In genomic region chr10:51462076-51462779, GRCh38 we compare ENCODE assay signal across 22 cellular contexts.
DNase-seq lines count a peak whose midpoint lies in the region; ATAC-seq, FAIRE-seq and TF ChIP-seq lines count a peak whose summit lies in the region.
"Had no signal": no experiment of that assay in that cellular context is flagged by ENCODE, and none has a peak within 500 bp of the region (broad histone marks: within the 10 kb centered on the region; RNA-seq: fewer than 3 reads in every experiment).

No MANE protein-coding gene starts in this region.

- peak overlapping the region; percentile 13 for H3K27ac Mint-ChIP-seq in chondrocyte (ENCODE audit: unreplicated experiment)
- H3K27ac Mint-ChIP-seq: activated CD8-positive, alpha-beta T cell treated with anti-CD3 and anti-CD28 coated beads, Interleukin-2, amount 10 ng/mL, durations not matched to agents 7 days and 5 days; activated T-cell treated with anti-CD3 and anti-CD28 coated beads, Interleukin-2, amount 50 U/mL, for 72 hours; natural killer cell treated with Interleukin-12 subunit alpha and Interleukin-12 subunit beta and Interleukin-15 and Interleukin-18, amount 100 ng/mL, for 72 hours; stimulated activated naive CD8-positive, alpha-beta T cell treated with anti-CD3 and anti-CD28 coated beads, Interleukin-15, amount 100 ng/mL, for 72 hours had no signal

- peak overlapping the region; percentile 3 for H3K4me2 ChIP-seq in keratinocyte (ENCODE audit: control insufficient read depth, extremely low read depth, insufficient read depth, low read depth, low read length)

- no peak overlapping the region for H3K4me3 ChIP-seq in right atrium auricular region
- H3K4me3 ChIP-seq in keratinocyte (ENCODE audit: control insufficient read depth in 2 of 3, extremely low read depth in 1 of 3, insufficient read depth in 2 of 3, low read depth in 1 of 3, low read length in 3 of 3): no peak overlapping the region
- H3K4me3 ChIP-seq in thoracic aorta: peak overlapping the region; percentile 6
- H3K4me3 ChIP-seq: gastroesophageal sphincter had no signal

- no peaks in the 10 kb centered on the region for H3K9me1 ChIP-seq in keratinocyte (ENCODE audit: control insufficient read depth, extremely low read depth, insufficient read depth, low read length)

- H3K9ac ChIP-seq in keratinocyte (ENCODE audit: control insufficient read depth, extremely low read depth, insufficient read depth, low read length): no peak overlapping the region

- H3K36me3 ChIP-seq in right atrium auricular region: no peaks in the 10 kb centered on the region
- no peaks in the 10 kb centered on the region for H3K36me3 ChIP-seq in keratinocyte (ENCODE audit: control insufficient read depth in 2 of 2, extremely low read depth in 1 of 2, insufficient read depth in 2 of 2, low read length in 2 of 2)
- no peaks in the 10 kb centered on the region for H3K36me3 ChIP-seq in thoracic aorta
- H3K36me3 ChIP-seq: gastroesophageal sphincter had no signal

- TF ChIP-seq CTCF in right atrium auricular region (IDR thresholded peaks at IDR 0.05) (no peak), chondrocyte (IDR thresholded peaks at IDR 0.05) (no peak), keratinocyte (optimal IDR thresholded peaks at IDR 0.05 in 1 of 3, IDR thresholded peaks at IDR 0.05 in 1 of 3, conservative IDR thresholded peaks at IDR 0.05 in 1 of 3; ENCODE audit: extremely low read depth in 1 of 3, insufficient read depth in 2 of 3, low read length in 3 of 3) (no peak), thoracic aorta (IDR thresholded peaks at IDR 0.05) (no peak)

- FAIRE-seq in keratinocyte (lab: Jason Lieb, UNC): peak; percentile 44
- FAIRE-seq: GM18507 had no signal

- H3K27me3 ChIP-seq in right atrium auricular region (no peaks in the 10 kb centered on the region), keratinocyte (ENCODE audit: control insufficient read depth, extremely low read depth, insufficient read depth, low read length) (no peaks in the 10 kb centered on the region), thoracic aorta (replicated peaks; ENCODE audit: insufficient read depth) (no peaks in the 10 kb centered on the region)
- H3K27me3 ChIP-seq: gastroesophageal sphincter had no signal

- no peaks in the 10 kb centered on the region for H3K79me2 ChIP-seq in keratinocyte (ENCODE audit: control insufficient read depth, insufficient read depth, low read length)

- H4K20me1 ChIP-seq in keratinocyte (ENCODE audit: control insufficient read depth, extremely low read depth, insufficient read depth, low read length): no peaks in the 10 kb centered on the region

- H2AFZ ChIP-seq in keratinocyte (ENCODE audit: control insufficient read depth, low read length): no peak overlapping the region

- H3K9me3 ChIP-seq in right atrium auricular region (no peaks in the 10 kb centered on the region), keratinocyte (ENCODE audit: control insufficient read depth, low read depth, low read length) (no peaks in the 10 kb centered on the region), thoracic aorta (no peaks in the 10 kb centered on the region)
- H3K9me3 ChIP-seq: gastroesophageal sphincter had no signal

- dilution Hi-C loops in keratinocyte (cut with MboI; ENCODE audit: extremely low pct_ligation_motif_present, low sequenced_read_pairs): no loop called here

- peak overlapping the region in 1 of 2 donors; percentile 33 for H3K27ac ChIP-seq in right atrium auricular region
- H3K27ac ChIP-seq in keratinocyte (ENCODE audit: control insufficient read depth, insufficient read depth, low read length): no peak overlapping the region
- H3K27ac ChIP-seq in thoracic aorta: peak overlapping the region; percentile 45 to 57
- H3K27ac ChIP-seq in caudate nucleus (ENCODE audit: low read depth, low read length): no peak overlapping the region
- H3K27ac ChIP-seq: C4-2B had no signal

- ATAC-seq in Right ventricle myocardium inferior (peak; percentile 31), thoracic aorta (ENCODE audit: insufficient number of reproducible peaks, low FRiP score, low read depth) (no peak), HG03139 (IDR thresholded peaks at IDR 0.05; ENCODE audit: unreplicated experiment) (no peak)
- ATAC-seq: activated CD8-positive, alpha-beta T cell treated with anti-CD3 and anti-CD28 coated beads, Interleukin-2, amount 10 ng/mL, durations not matched to agents 7 days and 5 days; activated T-cell treated with anti-CD3 and anti-CD28 coated beads, Interleukin-2, amount 50 U/mL, for 72 hours; gastroesophageal sphincter; natural killer cell treated with Interleukin-12 subunit alpha and Interleukin-12 subunit beta and Interleukin-15 and Interleukin-18, amount 100 ng/mL, for 72 hours; Panc1; stimulated activated naive CD8-positive, alpha-beta T cell treated with anti-CD3 and anti-CD28 coated beads, Interleukin-15, amount 100 ng/mL, for 72 hours had no signal

- peaks cover 13% of the 10 kb centered on the region for H3K4me1 Mint-ChIP-seq in chondrocyte (ENCODE audit: low read depth)
- H3K4me1 Mint-ChIP-seq: central memory CD8-positive, alpha-beta T cell; stimulated activated naive CD8-positive, alpha-beta T cell treated with anti-CD3 and anti-CD28 coated beads, Interleukin-15, amount 100 ng/mL, for 72 hours had no signal

- no peak overlapping the region for H3K4me3 Mint-ChIP-seq in chondrocyte (ENCODE audit: unreplicated experiment)
- H3K4me3 Mint-ChIP-seq: activated CD8-positive, alpha-beta T cell treated with anti-CD3 and anti-CD28 coated beads, Interleukin-2, amount 10 ng/mL, durations not matched to agents 7 days and 5 days; activated T-cell treated with anti-CD3 and anti-CD28 coated beads, Interleukin-2, amount 50 U/mL, for 72 hours; central memory CD8-positive, alpha-beta T cell; natural killer cell treated with Interleukin-12 subunit alpha and Interleukin-12 subunit beta and Interleukin-15 and Interleukin-18, amount 100 ng/mL, for 72 hours; stimulated activated naive CD8-positive, alpha-beta T cell treated with anti-CD3 and anti-CD28 coated beads, Interleukin-15, amount 100 ng/mL, for 72 hours had no signal

- peaks cover under 1% of the 10 kb centered on the region for H3K9me3 Mint-ChIP-seq in chondrocyte (ENCODE audit: low read depth)
- H3K9me3 Mint-ChIP-seq: activated T-cell treated with anti-CD3 and anti-CD28 coated beads, Interleukin-2, amount 50 U/mL, for 72 hours; central memory CD8-positive, alpha-beta T cell; natural killer cell treated with Interleukin-12 subunit alpha and Interleukin-12 subunit beta and Interleukin-15 and Interleukin-18, amount 100 ng/mL, for 72 hours; stimulated activated naive CD8-positive, alpha-beta T cell treated with anti-CD3 and anti-CD28 coated beads, Interleukin-15, amount 100 ng/mL, for 72 hours had no signal

- no peak for DNase-seq in Right ventricle myocardium inferior (ENCODE audit: missing footprints)
- no peak for DNase-seq in right atrium auricular region (ENCODE audit: low spot score)
- DNase-seq in chondrocyte (ENCODE audit: low spot score): no peak
- DNase-seq in keratinocyte (ENCODE audit: low read depth, low spot score): peak; percentile 58
- DNase-seq in thoracic aorta (ENCODE audit: low spot score): no peak
- no peak for DNase-seq in caudate nucleus (lab: John Stamatoyannopoulos, UW)
- no peak for DNase-seq in NCI-H2107 treated with DMSO at 0.1 percent for 48 hours (lab: John Stamatoyannopoulos, UW; ENCODE audit: unreplicated experiment)
- DNase-seq: 8988T; activated CD8-positive, alpha-beta T cell treated with anti-CD3 and anti-CD28 coated beads, Interleukin-2, amount 10 ng/mL, durations not matched to agents 7 days and 5 days; activated T-cell treated with anti-CD3 and anti-CD28 coated beads, Interleukin-2, amount 50 U/mL, for 72 hours; effector CD8-positive, alpha-beta T cell; H7; NCI-H1436 treated with DMSO at 0.1 percent for 48 hours; stimulated activated naive CD8-positive, alpha-beta T cell treated with anti-CD3 and anti-CD28 coated beads, Interleukin-15, amount 100 ng/mL, for 72 hours; SW 1271 had no signal

- no peaks in the 10 kb centered on the region for H3K36me3 Mint-ChIP-seq in chondrocyte (ENCODE audit: low read depth)
- H3K36me3 Mint-ChIP-seq: natural killer cell treated with Interleukin-12 subunit alpha and Interleukin-12 subunit beta and Interleukin-15 and Interleukin-18, amount 100 ng/mL, for 72 hours had no signal

- H3K4me1 ChIP-seq in right atrium auricular region (peaks cover 0 to 21% of the 10 kb centered on the region in 2 donors), keratinocyte (ENCODE audit: control insufficient read depth, extremely low read depth, insufficient read depth, low read length) (peaks cover 6% of the 10 kb centered on the region), thoracic aorta (ENCODE audit: control insufficient read depth in 1 of 2, low read depth in 2 of 2) (peaks cover 3 to 52% of the 10 kb centered on the region in 2 donors)

- no peaks in the 10 kb centered on the region for H3K27me3 Mint-ChIP-seq in chondrocyte (ENCODE audit: low read depth)
- H3K27me3 Mint-ChIP-seq: central memory CD8-positive, alpha-beta T cell; natural killer cell treated with Interleukin-12 subunit alpha and Interleukin-12 subunit beta and Interleukin-15 and Interleukin-18, amount 100 ng/mL, for 72 hours; stimulated activated naive CD8-positive, alpha-beta T cell treated with anti-CD3 and anti-CD28 coated beads, Interleukin-15, amount 100 ng/mL, for 72 hours had no signal

- intact Hi-C loops in Right ventricle myocardium inferior (cut with DNase I): no loop called here

Comparison
In these comparisons a context has a peak if more than half of its experiments do, and no peak if none do; other contexts are left out.
1. H3K27ac ChIP-seq: peak in thoracic aorta (2 of 2); none in keratinocyte (single experiment) and caudate nucleus (single experiment).